In genomic region chr2:167240671-167241070, GRCh38 we compare ENCODE assay signal across 21 cellular contexts. TPM values are rescaled to one million over a fixed set of nuclear protein-coding genes. Genes with fewer than 3 reads are reported as not detected.
"Had no signal": no experiment of that assay in that cellular context is flagged by ENCODE, and none has a peak within 500 bp of the region (broad histone marks: within the 10 kb centered on the region; RNA-seq: fewer than 3 reads in every experiment).

No MANE protein-coding gene starts in this region.

- H3K9me3 ChIP-seq: gastrocnemius medialis, right atrium auricular region, thyroid gland, upper lobe of right lung had no signal

- H3K4me3 ChIP-seq: coronary artery, gastrocnemius medialis, right atrium auricular region, thyroid gland, upper lobe of right lung had no signal

- H3K9me3 Mint-ChIP-seq: activated naive CD4-positive, alpha-beta T cell treated with anti-CD3 and anti-CD28 coated beads, Interleukin-2, amount 50 U/mL, for 72 hours; activated T-cell treated with anti-CD3 and anti-CD28 coated beads, Interleukin-2, amount 50 U/mL, for 24 hours; activated T-helper 17 cell treated with anti-CD3 and anti-CD28 coated beads, Interleukin-2, amount 50 U/mL, for 72 hours; natural killer cell; stimulated activated naive CD8-positive, alpha-beta T cell treated with anti-CD3 and anti-CD28 coated beads, Interleukin-15, Interleukin-2, amounts not matched to agents 100 ng/mL and 50 ng/mL, for 24 hours; WTC11 had no signal

- H3K36me3 Mint-ChIP-seq: activated naive CD4-positive, alpha-beta T cell treated with anti-CD3 and anti-CD28 coated beads, Interleukin-2, amount 50 U/mL, for 72 hours; WTC11 had no signal

- H3K27ac Mint-ChIP-seq: activated naive CD4-positive, alpha-beta T cell treated with anti-CD3 and anti-CD28 coated beads, Interleukin-2, amount 50 U/mL, for 72 hours; activated T-cell treated with anti-CD3 and anti-CD28 coated beads, Interleukin-2, amount 50 U/mL, for 24 hours; activated T-helper 17 cell treated with anti-CD3 and anti-CD28 coated beads, Interleukin-2, amount 50 U/mL, for 72 hours; natural killer cell; progenitor cell of endocrine pancreas; stimulated activated naive CD8-positive, alpha-beta T cell treated with anti-CD3 and anti-CD28 coated beads, Interleukin-15, Interleukin-2, amounts not matched to agents 100 ng/mL and 50 ng/mL, for 24 hours; WTC11 had no signal

- ATAC-seq: activated naive CD4-positive, alpha-beta T cell treated with anti-CD3 and anti-CD28 coated beads, Interleukin-2, amount 50 U/mL, for 72 hours; activated T-helper 17 cell treated with anti-CD3 and anti-CD28 coated beads, Interleukin-2, amount 50 U/mL, for 72 hours; gastrocnemius medialis; left ventricle myocardium superior; natural killer cell; upper lobe of right lung; WTC11 had no signal

- H3K4me1 Mint-ChIP-seq: activated T-helper 17 cell treated with anti-CD3 and anti-CD28 coated beads, Interleukin-2, amount 50 U/mL, for 72 hours; natural killer cell; WTC11 had no signal

- H3K4me1 ChIP-seq: gastrocnemius medialis, right atrium auricular region, thyroid gland, upper lobe of right lung had no signal

- H3K27ac ChIP-seq: coronary artery, epithelial cell of prostate, right atrium auricular region, thyroid gland, upper lobe of right lung had no signal

- H3K27me3 ChIP-seq: gastrocnemius medialis, right atrium auricular region, thyroid gland, upper lobe of right lung had no signal

- H3K4me3 Mint-ChIP-seq: activated T-cell treated with anti-CD3 and anti-CD28 coated beads, Interleukin-2, amount 50 U/mL, for 24 hours; activated T-helper 17 cell treated with anti-CD3 and anti-CD28 coated beads, Interleukin-2, amount 50 U/mL, for 72 hours; natural killer cell; stimulated activated naive CD8-positive, alpha-beta T cell treated with anti-CD3 and anti-CD28 coated beads, Interleukin-15, Interleukin-2, amounts not matched to agents 100 ng/mL and 50 ng/mL, for 24 hours; WTC11 had no signal

- H3K27me3 Mint-ChIP-seq: activated T-cell treated with anti-CD3 and anti-CD28 coated beads, Interleukin-2, amount 50 U/mL, for 24 hours; activated T-helper 17 cell treated with anti-CD3 and anti-CD28 coated beads, Interleukin-2, amount 50 U/mL, for 72 hours; progenitor cell of endocrine pancreas had no signal

- H3K36me3 ChIP-seq: thyroid gland, upper lobe of right lung had no signal

- DNase-seq: activated CD8-positive, alpha-beta memory T cell treated with anti-CD3 and anti-CD28 coated beads, Interleukin-2, amount 50 U/mL, for 4 hours; activated T-cell treated with anti-CD3 and anti-CD28 coated beads, Interleukin-2, amount 50 U/mL, for 24 hours; aorta; gastrocnemius medialis; hippocampal formation; left ventricle myocardium superior; mammary epithelial cell; midbrain; natural killer cell; substantia nigra; T-helper 1 cell; thyroid gland; upper lobe of right lung had no signal

RNA-seq across cellular contexts. Expression of gene B3GALT1, which starts 52.1 kb away (rescaled TPM):
- total RNA-seq: activated T-helper 17 cell treated with anti-CD3 and anti-CD28 coated beads, Interleukin-2, amount 50 U/mL, for 72 hours; mammary epithelial cell had no signal
- polyA plus RNA-seq: aorta had no signal
